12 cellular contexts compared by ENCODE assay signal in the genomic region with DNA sequence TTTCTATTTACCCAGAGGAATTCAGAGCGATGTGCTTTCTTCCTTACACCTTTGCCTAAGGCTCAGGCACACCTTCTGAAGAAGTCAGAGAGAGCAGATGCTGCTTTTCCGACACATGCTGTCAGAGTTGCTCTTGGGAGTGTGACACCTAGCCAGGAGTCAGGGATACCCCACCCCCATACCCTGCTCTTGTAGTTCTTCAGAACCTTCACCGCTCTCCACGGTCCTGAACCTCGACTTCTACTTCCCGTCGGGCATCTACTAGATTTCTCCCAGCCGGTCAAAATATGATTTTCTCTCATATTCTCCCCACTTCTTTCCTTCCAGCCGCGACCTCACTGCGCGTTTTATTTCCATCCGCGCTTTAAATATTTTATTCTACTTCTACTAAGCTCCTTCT. TPM values are rescaled to one million over a fixed set of nuclear protein-coding genes. Genes with fewer than 3 reads are reported as not detected.
DNase-seq lines count a peak whose midpoint lies in the region; FAIRE-seq and TF ChIP-seq lines count a peak whose summit lies in the region.
"Had no signal": no experiment of that assay in that cellular context is flagged by ENCODE, and none has a peak within 500 bp of the region (broad histone marks: within the 10 kb centered on the region; RNA-seq: fewer than 3 reads in every experiment).

No MANE protein-coding gene starts in this region.

- H2BK120ac ChIP-seq in mesendoderm (ENCODE audit: low read depth, low read length): no peak overlapping the region

- H3K36me3 Mint-ChIP-seq in activated T-cell treated with anti-CD3 and anti-CD28 coated beads, Interleukin-2, amount 50 U/mL, for 24 hours (ENCODE audit: low read depth): no peaks in the 10 kb centered on the region

- no peak overlapping the region for H3K23ac ChIP-seq in mesendoderm (ENCODE audit: low read length)

- TF ChIP-seq CTCF in bronchial epithelial cell (IDR thresholded peaks at IDR 0.05; ENCODE audit: insufficient read depth, low read length, severe bottlenecking): no peak

- H2BK15ac ChIP-seq in mesendoderm (replicated peaks; ENCODE audit: low read depth): no peak overlapping the region

- H3K27ac ChIP-seq in mesendoderm (ENCODE audit: low read depth, low read length): no peak overlapping the region
- H3K27ac ChIP-seq: PC-9 had no signal

- no peak overlapping the region for H2BK5ac ChIP-seq in mesendoderm (ENCODE audit: low read length)

- H3K18ac ChIP-seq in mesendoderm (ENCODE audit: low read length): no peak overlapping the region

- no peak overlapping the region for H3K4me2 ChIP-seq in mesendoderm (ENCODE audit: low read length)
- H3K4me2 ChIP-seq: PC-9 had no signal

- no peak overlapping the region for H3K9ac ChIP-seq in mesendoderm (ENCODE audit: low read length)

- no peak overlapping the region for H3K4me3 Mint-ChIP-seq in activated T-cell treated with anti-CD3 and anti-CD28 coated beads, Interleukin-2, amount 50 U/mL, for 24 hours
- H3K4me3 Mint-ChIP-seq: stimulated activated memory B cell treated with anti-CD40 and anti-IgM and Interleukin-4, amounts not matched to agents 10 μg/mL and 1 μg/mL and 100 μg/mL, for 72 hours had no signal

- WGBS in mesendoderm (ENCODE audit: extremely low coverage, insufficient coverage, low lambda C conversion rate): 100% methylated on average over 2 of the region's 14 CpGs

- H3K4me1 Mint-ChIP-seq in activated T-cell treated with anti-CD3 and anti-CD28 coated beads, Interleukin-2, amount 50 U/mL, for 24 hours (ENCODE audit: low read depth): peaks cover 3% of the 10 kb centered on the region

- FAIRE-seq in bronchial epithelial cell (lab: Jason Lieb, UNC): no peak

- H3K4ac ChIP-seq in mesendoderm (ENCODE audit: low read depth, low read length): no peak overlapping the region

- DNase-seq in AG20443 (ENCODE audit: low spot score) (peak; percentile 13), HK-2 (ENCODE audit: unreplicated experiment) (peak; percentile 7), bronchial epithelial cell (ENCODE audit: low read depth) (peak; percentile 12), mesendoderm (peak; percentile 84), anterior cingulate cortex (lab: John Stamatoyannopoulos, UW) (no peak), AG08395 (ENCODE audit: low spot score) (no peak), amygdala (lab: John Stamatoyannopoulos, UW) (no peak)
- no peak for DNase-seq in activated T-cell treated with anti-CD3 and anti-CD28 coated beads, Interleukin-2, amount 50 U/mL, for 24 hours
- DNase-seq: activated T-cell treated with anti-CD3 and anti-CD28 coated beads, Interleukin-2, amount 50 U/mL, for 48 hours; PC-9 had no signal

- H3K79me2 ChIP-seq in mesendoderm (ENCODE audit: control insufficient read depth, insufficient read depth, low read length): no peaks in the 10 kb centered on the region

- H3K79me1 ChIP-seq in mesendoderm (ENCODE audit: low read length): no peaks in the 10 kb centered on the region

- H3K27me3 ChIP-seq in bronchial epithelial cell (ENCODE audit: control insufficient read depth, insufficient read depth, low read length) (peaks cover 22% of the 10 kb centered on the region), mesendoderm (ENCODE audit: insufficient read depth, low read length, poor library complexity) (peaks cover 4% of the 10 kb centered on the region)

- no peak overlapping the region for H2AK5ac ChIP-seq in mesendoderm (ENCODE audit: low read length)

- no peaks in the 10 kb centered on the region for H3K9me3 Mint-ChIP-seq in activated T-cell treated with anti-CD3 and anti-CD28 coated beads, Interleukin-2, amount 50 U/mL, for 24 hours

- H3K4me1 ChIP-seq in mesendoderm (ENCODE audit: control insufficient read depth, low read depth, low read length): peaks cover 4% of the 10 kb centered on the region

- H3K27me3 Mint-ChIP-seq in activated T-cell treated with anti-CD3 and anti-CD28 coated beads, Interleukin-2, amount 50 U/mL, for 24 hours: peaks cover 54% of the 10 kb centered on the region

- H3K27ac Mint-ChIP-seq in activated T-cell treated with anti-CD3 and anti-CD28 coated beads, Interleukin-2, amount 50 U/mL, for 24 hours: no peak overlapping the region
- H3K27ac Mint-ChIP-seq: stimulated activated memory B cell treated with anti-CD40 and anti-IgM and Interleukin-4, amounts not matched to agents 10 μg/mL and 1 μg/mL and 100 μg/mL, for 72 hours had no signal

- no peak overlapping the region for H3K56ac ChIP-seq in mesendoderm (ENCODE audit: low read length)

- H3K36me3 ChIP-seq in bronchial epithelial cell (ENCODE audit: control insufficient read depth, insufficient read depth, low read length) (no peaks in the 10 kb centered on the region), mesendoderm (ENCODE audit: control insufficient read depth, insufficient read depth, low read length) (no peaks in the 10 kb centered on the region)

- no peak overlapping the region for H3K4me3 ChIP-seq in bronchial epithelial cell (ENCODE audit: low read depth, low read length)
- no peak overlapping the region for H3K4me3 ChIP-seq in mesendoderm (ENCODE audit: low read length)
- H3K4me3 ChIP-seq: PC-9 had no signal

- H4K5ac ChIP-seq in mesendoderm (ENCODE audit: low read length): no peak overlapping the region

- no peak overlapping the region for H4K8ac ChIP-seq in mesendoderm (ENCODE audit: low read depth, low read length)

RNA-seq across cellular contexts. Expression of gene GRIN3A, which starts 1.7 kb away (rescaled TPM):
- not detected in 2 replicates for total RNA-seq in bronchial epithelial cell
- polyA plus RNA-seq in mesendoderm (2013, experiment 1 of 2): under 0.01 TPM
- 0.01 TPM for polyA plus RNA-seq in mesendoderm (2013, experiment 2 of 2)
- total RNA-seq: glomerular endothelial cell, PC-9 had no signal

Comparison
In these comparisons a context has a peak if more than half of its experiments do, and no peak if none do; other contexts are left out.
1. DNase-seq: peak in AG20443 (single experiment), HK-2 (single experiment), bronchial epithelial cell (single experiment) and mesendoderm (single experiment); none in activated T-cell treated with anti-CD3 and anti-CD28 coated beads, Interleukin-2, amount 50 U/mL, for 24 hours (single experiment), anterior cingulate cortex (0 of 58), AG08395 (single experiment) and amygdala (0 of 56).